In the genomic region with DNA sequence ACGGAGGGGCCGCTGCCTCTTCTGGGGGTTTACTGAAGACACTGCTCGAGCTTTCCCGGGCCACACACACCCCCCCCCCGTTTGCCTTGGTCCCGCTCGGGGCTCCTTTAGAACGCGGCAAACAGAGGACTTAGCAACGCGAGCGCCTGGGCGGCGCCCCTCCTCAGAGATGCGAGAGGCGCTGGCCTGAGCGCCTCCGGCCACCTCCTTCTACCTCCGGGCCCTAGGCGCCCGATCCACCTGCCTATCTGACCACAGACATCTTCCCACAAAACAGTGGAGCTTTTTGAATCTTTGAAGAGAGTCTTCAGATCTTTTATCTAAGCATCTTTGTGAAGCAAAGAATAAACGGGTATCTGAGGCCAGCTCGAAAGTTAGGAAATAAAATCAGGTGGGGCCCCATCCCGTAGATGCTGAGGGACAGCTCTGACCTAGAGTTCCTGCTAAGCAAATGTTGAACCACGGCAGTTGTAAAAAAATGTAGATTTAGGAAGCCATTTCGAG, we compare ENCODE assay signal across 8 cellular contexts. TPM values are rescaled to one million over a fixed set of nuclear protein-coding genes. Genes with fewer than 3 reads are reported as not detected.
DNase-seq lines count a peak whose midpoint lies in the region; ATAC-seq and TF ChIP-seq lines count a peak whose summit lies in the region.

No MANE protein-coding gene starts in this region.

- TF ChIP-seq CTCF in GM10266 (IDR thresholded peaks at IDR 0.05; ENCODE audit: control insufficient read depth, insufficient read depth, low read depth, missing control alignments) (no peak), OCI-LY1 (IDR thresholded peaks at IDR 0.05; ENCODE audit: low read length) (no peak), progenitor cell of endocrine pancreas (IDR thresholded peaks at IDR 0.05; ENCODE audit: unreplicated experiment) (no peak)

- H3K9me3 ChIP-seq in HUES48 (ENCODE audit: control insufficient read depth, insufficient read depth, low read length), result no peaks in the 10 kb centered on the region
- H3K9me3 ChIP-seq in OCI-LY1 (ENCODE audit: low read length), result no peaks in the 10 kb centered on the region

- H3K36me3 ChIP-seq in HUES48 (ENCODE audit: control insufficient read depth, insufficient read depth, low read length) (no peaks in the 10 kb centered on the region), OCI-LY1 (ENCODE audit: insufficient read depth, low read length) (no peaks in the 10 kb centered on the region)

- H3K4me3 Mint-ChIP-seq in progenitor cell of endocrine pancreas (ENCODE audit: low read depth), result peak overlapping the region; percentile 92

- H3K9ac ChIP-seq in HUES48 (ENCODE audit: low read depth, low read length) (peak overlapping the region; percentile 92), OCI-LY1 (ENCODE audit: low read length) (peak overlapping the region; percentile 73)

- H3K27ac ChIP-seq in HUES48 (ENCODE audit: low read depth, low read length) (peak overlapping the region; percentile 72), OCI-LY1 (ENCODE audit: low read depth, low read length, poor library complexity, severe bottlenecking) (no peak overlapping the region)

- H3K4me1 ChIP-seq in HUES48 (ENCODE audit: control insufficient read depth, insufficient read depth, low read length) (peaks cover 6% of the 10 kb centered on the region), OCI-LY1 (ENCODE audit: insufficient read depth, low read length, severe bottlenecking) (peaks cover 17% of the 10 kb centered on the region)

- peak overlapping the region; percentile 96 for H3K4me2 ChIP-seq in OCI-LY1 (ENCODE audit: low read length)

- H3K79me2 ChIP-seq in OCI-LY1 (ENCODE audit: insufficient read depth, low read length), result no peaks in the 10 kb centered on the region

- no peaks in the 10 kb centered on the region for H3K9me3 Mint-ChIP-seq in progenitor cell of endocrine pancreas (ENCODE audit: low read depth)

- H3K27me3 ChIP-seq in HUES48 (ENCODE audit: control insufficient read depth, insufficient read depth, low read length) (peaks cover 79% of the 10 kb centered on the region), OCI-LY1 (ENCODE audit: insufficient read depth, low read length) (no peaks in the 10 kb centered on the region)

- H3K36me3 Mint-ChIP-seq in progenitor cell of endocrine pancreas (ENCODE audit: insufficient read depth), result peaks cover 3% of the 10 kb centered on the region

- DNase-seq in GM10266 (ENCODE audit: extremely low spot score), result peak; percentile 71
- peak; percentile 91 for DNase-seq in astrocyte of the hippocampus (ENCODE audit: low read depth, low spot score)
- peak; percentile 77 for DNase-seq in hepatic stellate cell (ENCODE audit: low spot score)
- no peak for DNase-seq in progenitor cell of endocrine pancreas (ENCODE audit: low spot score, unreplicated experiment)
- no peak for DNase-seq in activated effector memory CD4-positive, alpha-beta T cell treated with Interleukin-2 at 50 U/mL for 16 hours

- peak overlapping the region; percentile 98 for H3K27ac Mint-ChIP-seq in progenitor cell of endocrine pancreas

- H2AFZ ChIP-seq in OCI-LY1 (ENCODE audit: low read length), result peak overlapping the region; percentile 92; the same call in 1 of the 2 replicates

- peak; percentile 77 for ATAC-seq in GM21576 (IDR thresholded peaks at IDR 0.05; ENCODE audit: unreplicated experiment)

- H3K4me3 ChIP-seq in HUES48 (ENCODE audit: low read depth, low read length) (peak overlapping the region; percentile 94), OCI-LY1 (ENCODE audit: low read depth, low read length, poor library complexity, severe bottlenecking) (peak overlapping the region; percentile 72)

- no peaks in the 10 kb centered on the region for H3K9me2 ChIP-seq in OCI-LY1 (ENCODE audit: low read depth, low read length)

- no peaks in the 10 kb centered on the region for H4K20me1 ChIP-seq in OCI-LY1 (ENCODE audit: insufficient read depth, low read length)

- H3K4me1 Mint-ChIP-seq in progenitor cell of endocrine pancreas (ENCODE audit: low read depth), result peaks cover 34% of the 10 kb centered on the region

- H3F3A ChIP-seq in OCI-LY1 (ENCODE audit: insufficient read depth, low read length), result no peaks in the 10 kb centered on the region

- peaks cover 29% of the 10 kb centered on the region for H3K27me3 Mint-ChIP-seq in progenitor cell of endocrine pancreas

RNA-seq across cellular contexts. Expression of gene TTLL7, which starts 0.4 kb away (rescaled TPM):
- total RNA-seq in progenitor cell of endocrine pancreas, result 106 and 117 TPM in 2 replicates

Comparison
In these comparisons a context has a peak if more than half of its experiments do, and no peak if none do; other contexts are left out.
1. DNase-seq: peak in GM10266 (single experiment), astrocyte of the hippocampus (single experiment) and hepatic stellate cell (single experiment); none in progenitor cell of endocrine pancreas (single experiment) and activated effector memory CD4-positive, alpha-beta T cell treated with Interleukin-2 at 50 U/mL for 16 hours (single experiment).